ENCODE assay signal across 9 cellular contexts in genomic region chr21:37642493-37642892, GRCh38.
DNase-seq lines count a peak whose midpoint lies in the region; ATAC-seq and TF ChIP-seq lines count a peak whose summit lies in the region.
"Had no signal": no experiment of that assay in that cellular context is flagged by ENCODE, and none has a peak within 500 bp of the region (broad histone marks: within the 10 kb centered on the region; RNA-seq: fewer than 3 reads in every experiment).

No MANE protein-coding gene starts in this region.

- ATAC-seq in left ventricle myocardium superior: peak; percentile 57
- no peak for ATAC-seq in Right ventricle myocardium superior (ENCODE audit: poor library complexity)
- ATAC-seq in foreskin keratinocyte: peak; percentile 50
- no peak for ATAC-seq in HG03097 (IDR thresholded peaks at IDR 0.05; ENCODE audit: low FRiP score, unreplicated experiment)
- no peak for ATAC-seq in HG03039 (IDR thresholded peaks at IDR 0.05; ENCODE audit: unreplicated experiment)

- peaks cover 5% of the 10 kb centered on the region for H3K4me1 Mint-ChIP-seq in activated T-helper 2 cell treated with anti-CD3 and anti-CD28 coated beads, Interferon-gamma antibody, Interleukin-2, Interleukin-4, amounts not matched to agents 10 μg/mL and 5 μg/mL and 100 μg/mL, durations not matched to agents 14 hours and 24 hours and 36 hours (ENCODE audit: low read depth)

- no peaks in the 10 kb centered on the region for H3K4me1 ChIP-seq in OCI-LY7 (ENCODE audit: insufficient read depth, low read length, poor library complexity, severe bottlenecking)
- peaks cover 7% of the 10 kb centered on the region for H3K4me1 ChIP-seq in foreskin keratinocyte

- peak overlapping the region; percentile 37; the same call in 1 of the 2 replicates for H2AFZ ChIP-seq in OCI-LY7 (ENCODE audit: low read length)

- no peaks in the 10 kb centered on the region for H3K9me2 ChIP-seq in OCI-LY7 (ENCODE audit: insufficient read depth, low read length)

- no peaks in the 10 kb centered on the region for H3K36me3 ChIP-seq in OCI-LY7 (ENCODE audit: insufficient read depth, low read length)

- BruUV-seq in OCI-LY7 (replicated peaks; lab: Mats Ljungman, UMichigan): no TSS peak

- TF ChIP-seq CTCF in OCI-LY7 (conservative IDR thresholded peaks at IDR 0.05; ENCODE audit: low read length): peak; percentile 76
- TF ChIP-seq CTCF in foreskin keratinocyte (conservative IDR thresholded peaks at IDR 0.05): peak; percentile 84

- H3K4me3 Mint-ChIP-seq in activated T-helper 2 cell treated with anti-CD3 and anti-CD28 coated beads, Interferon-gamma antibody, Interleukin-2, Interleukin-4, amounts not matched to agents 10 μg/mL and 5 μg/mL and 100 μg/mL, durations not matched to agents 14 hours and 24 hours and 36 hours (ENCODE audit: low read depth): no peak overlapping the region
- H3K4me3 Mint-ChIP-seq: naive B cell had no signal

- intact Hi-C loops in left ventricle myocardium superior (cut with micrococcal nuclease): no loop called here
- intact Hi-C loops in Right ventricle myocardium superior (cut with DNase I): no loop called here
- intact Hi-C loops in OCI-LY7 (cut with micrococcal nuclease; ENCODE audit: unreplicated experiment): no loop called here
- intact Hi-C loops in activated T-helper 2 cell treated with anti-CD3 and anti-CD28 coated beads, Interferon-gamma antibody, Interleukin-2, Interleukin-4, amounts not matched to agents 10 μg/mL and 5 μg/mL and 100 μg/mL, durations not matched to agents 14 hours and 24 hours and 36 hours (cut with micrococcal nuclease): no loop called here

- peaks cover 25% of the 10 kb centered on the region for H3K27me3 Mint-ChIP-seq in activated T-helper 2 cell treated with anti-CD3 and anti-CD28 coated beads, Interferon-gamma antibody, Interleukin-2, Interleukin-4, amounts not matched to agents 10 μg/mL and 5 μg/mL and 100 μg/mL, durations not matched to agents 14 hours and 24 hours and 36 hours (ENCODE audit: low read depth)

- CTCF ChIA-PET in OCI-LY7 (lab: Charles Lee; ENCODE audit: unreplicated experiment): no interaction called here

- H3K9me3 Mint-ChIP-seq in activated T-helper 2 cell treated with anti-CD3 and anti-CD28 coated beads, Interferon-gamma antibody, Interleukin-2, Interleukin-4, amounts not matched to agents 10 μg/mL and 5 μg/mL and 100 μg/mL, durations not matched to agents 14 hours and 24 hours and 36 hours: no peaks in the 10 kb centered on the region

- POLR2A ChIA-PET in OCI-LY7 (lab: Charles Lee): no interaction called here

- H3K79me2 ChIP-seq in OCI-LY7 (ENCODE audit: insufficient read depth, low read depth, low read length): no peaks in the 10 kb centered on the region

- no peak overlapping the region for H3K4me2 ChIP-seq in OCI-LY7 (ENCODE audit: low read length)

- H3K27me3 ChIP-seq in foreskin keratinocyte: no peaks in the 10 kb centered on the region

- no peak overlapping the region for H3K4me3 ChIP-seq in OCI-LY7 (ENCODE audit: low read depth, low read length, poor library complexity, severe bottlenecking)

- H3K27ac ChIP-seq in OCI-LY7 (ENCODE audit: low read depth, low read length, poor library complexity, severe bottlenecking) (no peak overlapping the region), foreskin keratinocyte (no peak overlapping the region)

- H3K9me3 ChIP-seq in OCI-LY7 (ENCODE audit: low read length): no peaks in the 10 kb centered on the region

- DNase-seq in left ventricle myocardium superior: no peak
- DNase-seq in Right ventricle myocardium superior: no peak
- peak; percentile 55 for DNase-seq in OCI-LY7 (ENCODE audit: low spot score)
- peak in 1 of 2 donors; percentile 36 for DNase-seq in foreskin keratinocyte
- no peak for DNase-seq in hippocampal formation (lab: John Stamatoyannopoulos, UW)
- DNase-seq in activated T-helper 2 cell treated with anti-CD3 and anti-CD28 coated beads, Interferon-gamma antibody, Interleukin-2, Interleukin-4, amounts not matched to agents 10 μg/mL and 5 μg/mL and 100 μg/mL, durations not matched to agents 14 hours and 24 hours and 36 hours (ENCODE audit: low spot score): no peak
- DNase-seq: naive B cell had no signal

- H3K36me3 Mint-ChIP-seq in activated T-helper 2 cell treated with anti-CD3 and anti-CD28 coated beads, Interferon-gamma antibody, Interleukin-2, Interleukin-4, amounts not matched to agents 10 μg/mL and 5 μg/mL and 100 μg/mL, durations not matched to agents 14 hours and 24 hours and 36 hours (ENCODE audit: low read depth): no peaks in the 10 kb centered on the region

- no peaks in the 10 kb centered on the region for H4K20me1 ChIP-seq in OCI-LY7 (ENCODE audit: insufficient read depth, low read length)

- H3K27ac Mint-ChIP-seq in activated T-helper 2 cell treated with anti-CD3 and anti-CD28 coated beads, Interferon-gamma antibody, Interleukin-2, Interleukin-4, amounts not matched to agents 10 μg/mL and 5 μg/mL and 100 μg/mL, durations not matched to agents 14 hours and 24 hours and 36 hours: no peak overlapping the region
- H3K27ac Mint-ChIP-seq: naive B cell had no signal

Comparison
In these comparisons a context has a peak if more than half of its experiments do, and no peak if none do; other contexts are left out.
1. ATAC-seq: peak in left ventricle myocardium superior (single experiment) and foreskin keratinocyte (single experiment); none in Right ventricle myocardium superior (single experiment), HG03097 (single experiment) and HG03039 (single experiment).